ENCODE assay signal across 11 cellular contexts in the genomic region with DNA sequence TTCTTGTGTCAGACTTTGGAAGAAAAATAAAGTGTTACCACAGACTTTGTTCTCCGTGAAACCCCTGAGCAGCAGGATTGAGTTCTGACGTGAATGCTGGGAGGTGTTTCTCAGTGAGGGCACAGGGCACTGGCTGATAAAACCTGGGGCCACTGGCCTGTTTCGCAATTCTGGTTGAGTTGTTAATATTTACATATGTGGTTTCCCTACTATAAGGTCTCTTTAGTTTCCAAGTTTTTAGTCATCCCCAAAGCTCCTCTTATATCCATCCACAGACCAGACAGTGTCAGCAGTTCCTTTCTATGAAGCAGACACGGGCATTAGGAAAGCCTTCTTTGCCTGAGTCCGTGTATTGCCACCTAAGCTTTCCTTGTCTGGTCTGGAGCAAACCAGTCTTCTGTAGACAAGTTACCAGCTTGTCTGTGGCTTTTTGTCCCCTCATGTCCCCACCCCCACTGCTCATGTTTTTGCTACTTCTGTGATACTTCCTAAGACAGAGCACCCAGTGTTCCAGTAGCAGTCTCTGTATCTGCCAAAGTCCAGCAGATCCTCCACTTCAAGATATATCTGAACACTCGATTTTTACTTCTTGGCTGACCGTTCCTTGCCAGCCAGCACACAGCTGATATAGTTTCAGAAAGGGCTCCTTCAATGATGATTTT. TPM values are rescaled to one million over a fixed set of nuclear protein-coding genes. Genes with fewer than 3 reads are reported as not detected.
A peak's percentile ranks its signal among the peaks of the same experiment; 100 is the strongest.
DNase-seq lines count a peak whose midpoint lies in the region; ATAC-seq and TF ChIP-seq lines count a peak whose summit lies in the region.
"Had no signal": no experiment of that assay in that cellular context is flagged by ENCODE, and none has a peak within 500 bp of the region (broad histone marks: within the 10 kb centered on the region; RNA-seq: fewer than 3 reads in every experiment).

No MANE protein-coding gene starts in this region.

- H3K9me3 ChIP-seq in AG04450 (ENCODE audit: control insufficient read depth, insufficient read depth, low read length) = no peaks in the 10 kb centered on the region
- H3K9me3 ChIP-seq in left lung = no peaks in the 10 kb centered on the region
- H3K9me3 ChIP-seq in vagina = no peaks in the 10 kb centered on the region
- H3K9me3 ChIP-seq: HAP-1 had no signal

- H3K27me3 Mint-ChIP-seq in endothelial cell (ENCODE audit: unreplicated experiment) = no peaks in the 10 kb centered on the region

- H3K4me1 Mint-ChIP-seq in endothelial cell (ENCODE audit: unreplicated experiment) = no peaks in the 10 kb centered on the region

- intact Hi-C loops in left lung (cut with DNase I) = no loop called here
- intact Hi-C loops in vagina (cut with DNase I) = loop anchor here (5.0 kb wide), 1 partner anchor 49 kb away; no protein-coding TSS in a partner anchor

- H3K4me1 ChIP-seq in left lung (no peaks in the 10 kb centered on the region), vagina (no peaks in the 10 kb centered on the region)
- H3K4me1 ChIP-seq: HAP-1 had no signal

- H3K27ac ChIP-seq in AG04450 (ENCODE audit: low read depth, low read length) (peak overlapping the region; percentile 94), angular gyrus (ENCODE audit: low read depth, low read length) (peak overlapping the region; percentile 64), left lung (peak overlapping the region; percentile 0 to 2), vagina (no peak overlapping the region)

- ATAC-seq in HG02642 (IDR thresholded peaks at IDR 0.05; ENCODE audit: poor library complexity, unreplicated experiment) (peak; percentile 40), left lung (peak; percentile 74), HG03571 (IDR thresholded peaks at IDR 0.05; ENCODE audit: unreplicated experiment) (no peak)

- TF ChIP-seq POLR2A in vagina (IDR thresholded peaks at IDR 0.05) = no peak

- peak; percentile 95 for DNase-seq in AG04450 (ENCODE audit: low read depth, low spot score)
- DNase-seq in left lung = peak in 1 of 2 donors; percentile 55
- no peak for DNase-seq in endothelial cell (ENCODE audit: low spot score)
- DNase-seq in vagina (ENCODE audit: extremely low spot score in 2 of 2) = no peak
- no peak for DNase-seq in ecto neural progenitor cell (ENCODE audit: low spot score)
- DNase-seq: NCI-H446; stimulated activated CD4-positive, alpha-beta T cell treated with anti-CD3 and anti-CD28 coated beads, Interleukin-4, amount 100 ng/mL, for 24 hours had no signal

- H3K27ac Mint-ChIP-seq in endothelial cell (ENCODE audit: unreplicated experiment) = no peak overlapping the region

- peaks cover 24% of the 10 kb centered on the region for H3K36me3 Mint-ChIP-seq in endothelial cell (ENCODE audit: low read depth, unreplicated experiment)

- TF ChIP-seq CTCF in AG04450 (IDR thresholded peaks at IDR 0.05; ENCODE audit: low read depth, low read length) (no peak), left lung (IDR thresholded peaks at IDR 0.05) (no peak), endothelial cell (IDR thresholded peaks at IDR 0.05; ENCODE audit: unreplicated experiment) (no peak), vagina (IDR thresholded peaks at IDR 0.05) (no peak)

- CTCF ChIA-PET in AG04450 (lab: Charles Lee) = interaction anchor here (0.6 to 3.0 kb wide), 6 partner anchors 27 to 177 kb away, joined by 3 to 23 read pairs (median 4); no protein-coding TSS in a partner anchor

- no peak overlapping the region for H3K4me3 Mint-ChIP-seq in endothelial cell (ENCODE audit: unreplicated experiment)

- no peak overlapping the region for H3K4me3 ChIP-seq in AG04450 (ENCODE audit: low read depth, low read length)
- no peak overlapping the region for H3K4me3 ChIP-seq in left lung
- H3K4me3 ChIP-seq in vagina = no peak overlapping the region
- H3K4me3 ChIP-seq: HAP-1 had no signal

- POLR2A ChIA-PET in AG04450 (lab: Yijun Ruan, JAX) = interaction anchor here (0.7 to 1.4 kb wide), 5 partner anchors 8 to 598 kb away, joined by 3 to 8 read pairs (median 3); partner anchors contain the start of genes ACO1 and DNAJA1

- peaks cover 0 to 64% of the 10 kb centered on the region in 2 donors for H3K36me3 ChIP-seq in left lung
- H3K36me3 ChIP-seq in vagina = peaks cover 0 to 45% of the 10 kb centered on the region in 2 donors

- H3K27me3 ChIP-seq in AG04450 (ENCODE audit: control insufficient read depth, insufficient read depth, low read length) (no peaks in the 10 kb centered on the region), left lung (no peaks in the 10 kb centered on the region), vagina (no peaks in the 10 kb centered on the region)

- no peaks in the 10 kb centered on the region for H3K9me3 Mint-ChIP-seq in endothelial cell (ENCODE audit: unreplicated experiment)

RNA-seq across cellular contexts. Expression of gene ACO1, which starts 42.0 kb away (rescaled TPM):
- 291 and 330 TPM in 2 replicates for polyA plus RNA-seq in AG04450 (2011; rRNA removed)
- polyA minus RNA-seq in AG04450 (2011; rRNA and poly(A)+ RNA removed) = 281 and 285 TPM in 2 replicates
- total RNA-seq in left lung = 10 to 100 TPM; 40.2 to 45.1 TPM
- 30.6 TPM for total RNA-seq in endothelial cell (ENCODE audit: unreplicated experiment)
- 23.6 TPM for total RNA-seq in vagina
